In the genomic region with DNA sequence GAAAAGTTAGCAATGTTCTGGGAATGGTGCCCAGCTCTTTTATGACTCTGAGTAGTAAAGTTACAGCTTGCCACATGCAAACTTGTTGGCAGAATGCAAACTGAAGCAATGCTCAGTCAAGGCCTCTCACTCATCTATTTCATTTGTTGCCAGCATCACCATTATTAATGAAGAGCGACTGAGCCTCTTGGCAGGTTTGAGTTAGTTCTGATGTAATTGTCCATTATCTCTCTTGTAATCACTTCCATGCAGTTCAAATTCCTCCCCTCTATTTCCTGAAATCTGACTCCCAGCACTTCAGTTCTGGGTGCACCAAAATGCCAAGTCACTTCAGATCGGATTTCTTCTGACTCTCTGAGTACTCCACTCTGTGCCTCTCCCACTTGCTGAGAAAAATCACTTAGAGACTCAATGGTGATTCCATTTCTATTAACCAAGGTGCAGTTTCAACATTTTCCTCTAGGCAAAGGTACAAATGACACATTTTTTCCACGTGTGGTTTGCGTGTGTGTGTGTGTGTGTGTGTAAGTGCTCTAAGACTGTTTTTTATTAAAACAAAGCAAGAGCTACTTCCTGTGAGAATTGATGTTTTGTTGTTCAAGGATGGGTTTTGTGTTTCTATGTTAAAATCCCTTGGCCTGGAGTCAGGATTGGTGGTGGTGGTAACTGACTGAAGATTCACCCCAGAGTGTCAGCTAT, we compare ENCODE assay signal across 7 cellular contexts.
A peak's percentile ranks its signal among the peaks of the same experiment; 100 is the strongest.
DNase-seq lines count a peak whose midpoint lies in the region; ATAC-seq and TF ChIP-seq lines count a peak whose summit lies in the region.

No MANE protein-coding gene starts in this region.

- H3K27ac Mint-ChIP-seq in glutamatergic neuron (ENCODE audit: unreplicated experiment) = no peak overlapping the region

- no peaks in the 10 kb centered on the region for H3K36me3 Mint-ChIP-seq in glutamatergic neuron (ENCODE audit: unreplicated experiment)

- H3K4me3 Mint-ChIP-seq in glutamatergic neuron (ENCODE audit: unreplicated experiment) = no peak overlapping the region

- intact Hi-C loops in ascending aorta (cut with DNase I) = no loop called here

- H3K9me3 ChIP-seq in ascending aorta = no peaks in the 10 kb centered on the region

- no peaks in the 10 kb centered on the region for H3K27me3 ChIP-seq in ascending aorta

- H3K27me3 Mint-ChIP-seq in glutamatergic neuron (ENCODE audit: unreplicated experiment) = no peaks in the 10 kb centered on the region

- no peak for ATAC-seq in activated CD4-positive, CD25-positive, alpha-beta regulatory T cell treated with anti-CD3 and anti-CD28 coated beads, Interleukin-2, amount 50 U/mL, for 24 hours
- ATAC-seq in HG02852 (IDR thresholded peaks at IDR 0.05; ENCODE audit: unreplicated experiment) = no peak

- H3K4me1 ChIP-seq in ascending aorta = peaks cover 0 to 2% of the 10 kb centered on the region in 2 donors

- peak; percentile 62 for DNase-seq in HS-5 (ENCODE audit: low read depth)
- DNase-seq in SK-N-DZ (ENCODE audit: low spot score) = peak; percentile 31
- DNase-seq in glutamatergic neuron = no peak
- DNase-seq in stromal cell of bone marrow (ENCODE audit: low read depth) = peak; percentile 99
- DNase-seq in ascending aorta (ENCODE audit: low spot score in 2 of 2) = no peak

- H3K27ac ChIP-seq in ascending aorta = peak overlapping the region in 1 of 2 donors; percentile 2

- TF ChIP-seq CTCF in glutamatergic neuron (IDR thresholded peaks at IDR 0.05; ENCODE audit: partially characterized antibody, unreplicated experiment) (peak; percentile 14), ascending aorta (IDR thresholded peaks at IDR 0.05) (no peak)

- H3K36me3 ChIP-seq in ascending aorta = no peaks in the 10 kb centered on the region

- H3K4me1 Mint-ChIP-seq in glutamatergic neuron (ENCODE audit: low read depth, unreplicated experiment) = peaks cover 3% of the 10 kb centered on the region

- no peak overlapping the region for H3K4me3 ChIP-seq in ascending aorta

- H3K9me3 Mint-ChIP-seq in glutamatergic neuron (ENCODE audit: unreplicated experiment) = no peaks in the 10 kb centered on the region

Comparison
In these comparisons a context has a peak if more than half of its experiments do, and no peak if none do; other contexts are left out.
1. DNase-seq: peak in HS-5 (single experiment), SK-N-DZ (single experiment) and stromal cell of bone marrow (single experiment); none in glutamatergic neuron (single experiment) and ascending aorta (0 of 2).